Comparison of ENCODE assay signal across 1 cellular context in genomic region chr2:100563407-100564247, GRCh38.
TF ChIP-seq lines count a peak whose summit lies in the region.

No MANE protein-coding gene starts in this region.

TF ChIP-seq in HepG2, 621 proteins besides CTCF, POLR2A, EP300 and RAD21 (continued from another document and continues in another):
- TF ChIP-seq THRA (CRISPR knock-in tag; IDR thresholded peaks at IDR 0.05; ENCODE audit: borderline replicate concordance), result no peak
- TF ChIP-seq ELF4 (CRISPR knock-in tag; IDR thresholded peaks at IDR 0.05; ENCODE audit: borderline replicate concordance), result 0 out of 2 replicates have a peak, but pooled peaks have one; percentile 25
- no peak for TF ChIP-seq MXD4 (CRISPR knock-in tag; IDR thresholded peaks at IDR 0.05)
- no peak for TF ChIP-seq RXRA (CRISPR knock-in tag; IDR thresholded peaks at IDR 0.05)
- TF ChIP-seq SALL2 (CRISPR knock-in tag; IDR thresholded peaks at IDR 0.05), result no peak
- TF ChIP-seq MLLT10 (CRISPR knock-in tag; IDR thresholded peaks at IDR 0.05), result no peak
- TF ChIP-seq JUNB (CRISPR knock-in tag; IDR thresholded peaks at IDR 0.05; ENCODE audit: borderline replicate concordance), result no peak
- TF ChIP-seq RCOR2 (CRISPR knock-in tag; IDR thresholded peaks at IDR 0.05), result no peak
- TF ChIP-seq NFE2L1 (CRISPR knock-in tag; IDR thresholded peaks at IDR 0.05; ENCODE audit: borderline replicate concordance), result no peak
- TF ChIP-seq ZNF720 (CRISPR knock-in tag; IDR thresholded peaks at IDR 0.05), result no peak
- TF ChIP-seq ZNF383 (CRISPR knock-in tag; IDR thresholded peaks at IDR 0.05; ENCODE audit: borderline replicate concordance), result 0 out of 2 replicates have a peak, but pooled peaks have one; percentile 65
- TF ChIP-seq KLF16 (CRISPR knock-in tag; IDR thresholded peaks at IDR 0.05), result no peak
- 0 out of 2 replicates have a peak, but pooled peaks have one; percentile 15 for TF ChIP-seq ZNF766 (CRISPR knock-in tag; IDR thresholded peaks at IDR 0.05; ENCODE audit: borderline replicate concordance)
- TF ChIP-seq HMGA1 (CRISPR knock-in tag; conservative IDR thresholded peaks at IDR 0.05), result no peak
- TF ChIP-seq RORA (CRISPR knock-in tag; IDR thresholded peaks at IDR 0.05), result no peak
- TF ChIP-seq ZSCAN30 (CRISPR knock-in tag; IDR thresholded peaks at IDR 0.05), result no peak
- TF ChIP-seq ZBTB38 (CRISPR knock-in tag; IDR thresholded peaks at IDR 0.05), result no peak
- no peak for TF ChIP-seq FOXK1 (CRISPR knock-in tag; IDR thresholded peaks at IDR 0.05; ENCODE audit: borderline replicate concordance, low read depth)
- TF ChIP-seq, protein P1, sequence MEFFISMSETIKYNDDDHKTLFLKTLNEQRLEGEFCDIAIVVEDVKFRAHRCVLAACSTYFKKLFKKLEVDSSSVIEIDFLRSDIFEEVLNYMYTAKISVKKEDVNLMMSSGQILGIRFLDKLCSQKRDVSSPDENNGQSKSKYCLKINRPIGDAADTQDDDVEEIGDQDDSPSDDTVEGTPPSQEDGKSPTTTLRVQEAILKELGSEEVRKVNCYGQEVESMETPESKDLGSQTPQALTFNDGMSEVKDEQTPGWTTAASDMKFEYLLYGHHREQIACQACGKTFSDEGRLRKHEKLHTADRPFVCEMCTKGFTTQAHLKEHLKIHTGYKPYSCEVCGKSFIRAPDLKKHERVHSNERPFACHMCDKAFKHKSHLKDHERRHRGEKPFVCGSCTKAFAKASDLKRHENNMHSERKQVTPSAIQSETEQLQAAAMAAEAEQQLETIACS (CRISPR knock-in tag; IDR thresholded peaks at IDR 0.05), result no peak
- TF ChIP-seq ZNF33B (CRISPR knock-in tag; IDR thresholded peaks at IDR 0.05), result no peak
- no peak for TF ChIP-seq NR2C2 (CRISPR knock-in tag; IDR thresholded peaks at IDR 0.05; ENCODE audit: borderline replicate concordance)
- TF ChIP-seq ZNF430 (CRISPR knock-in tag; IDR thresholded peaks at IDR 0.05), result no peak
- no peak for TF ChIP-seq ZNF891 (CRISPR knock-in tag; IDR thresholded peaks at IDR 0.05)
- no peak for TF ChIP-seq ZMYM2 (CRISPR knock-in tag; IDR thresholded peaks at IDR 0.05)
- no peak for TF ChIP-seq ZNF768 (CRISPR knock-in tag; IDR thresholded peaks at IDR 0.05)
- TF ChIP-seq ZNF660 (CRISPR knock-in tag; IDR thresholded peaks at IDR 0.05; ENCODE audit: borderline replicate concordance, low read depth), result 0 out of 2 replicates have a peak, but pooled peaks have one; percentile 24
- TF ChIP-seq ZSCAN22 (CRISPR knock-in tag; IDR thresholded peaks at IDR 0.05), result no peak
- no peak for TF ChIP-seq ZBTB34 (CRISPR knock-in tag; IDR thresholded peaks at IDR 0.05)
- 0 out of 2 replicates have a peak, but pooled peaks have one; percentile 4 for TF ChIP-seq ZNF142 (CRISPR knock-in tag; IDR thresholded peaks at IDR 0.05)
- TF ChIP-seq PTBP1 (IDR thresholded peaks at IDR 0.05; ENCODE audit: low read depth, low read length, poor library complexity, severe bottlenecking), result no peak
- no peak for TF ChIP-seq CBX2 (IDR thresholded peaks at IDR 0.05; ENCODE audit: low read depth, low read length)
- no peak for TF ChIP-seq CBX2 (CRISPR knock-in tag; IDR thresholded peaks at IDR 0.05; ENCODE audit: low read depth)
- TF ChIP-seq, protein P2, sequence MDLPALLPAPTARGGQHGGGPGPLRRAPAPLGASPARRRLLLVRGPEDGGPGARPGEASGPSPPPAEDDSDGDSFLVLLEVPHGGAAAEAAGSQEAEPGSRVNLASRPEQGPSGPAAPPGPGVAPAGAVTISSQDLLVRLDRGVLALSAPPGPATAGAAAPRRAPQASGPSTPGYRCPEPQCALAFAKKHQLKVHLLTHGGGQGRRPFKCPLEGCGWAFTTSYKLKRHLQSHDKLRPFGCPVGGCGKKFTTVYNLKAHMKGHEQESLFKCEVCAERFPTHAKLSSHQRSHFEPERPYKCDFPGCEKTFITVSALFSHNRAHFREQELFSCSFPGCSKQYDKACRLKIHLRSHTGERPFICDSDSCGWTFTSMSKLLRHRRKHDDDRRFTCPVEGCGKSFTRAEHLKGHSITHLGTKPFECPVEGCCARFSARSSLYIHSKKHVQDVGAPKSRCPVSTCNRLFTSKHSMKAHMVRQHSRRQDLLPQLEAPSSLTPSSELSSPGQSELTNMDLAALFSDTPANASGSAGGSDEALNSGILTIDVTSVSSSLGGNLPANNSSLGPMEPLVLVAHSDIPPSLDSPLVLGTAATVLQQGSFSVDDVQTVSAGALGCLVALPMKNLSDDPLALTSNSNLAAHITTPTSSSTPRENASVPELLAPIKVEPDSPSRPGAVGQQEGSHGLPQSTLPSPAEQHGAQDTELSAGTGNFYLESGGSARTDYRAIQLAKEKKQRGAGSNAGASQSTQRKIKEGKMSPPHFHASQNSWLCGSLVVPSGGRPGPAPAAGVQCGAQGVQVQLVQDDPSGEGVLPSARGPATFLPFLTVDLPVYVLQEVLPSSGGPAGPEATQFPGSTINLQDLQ (CRISPR knock-in tag; IDR thresholded peaks at IDR 0.05), result 0 out of 2 replicates have a peak, but pooled peaks have one; percentile 21
- no peak for TF ChIP-seq ZNF12 (CRISPR knock-in tag; IDR thresholded peaks at IDR 0.05)
- no peak for TF ChIP-seq ATM (IDR thresholded peaks at IDR 0.05; ENCODE audit: borderline replicate concordance)
- TF ChIP-seq ZNF274 (CRISPR knock-in tag; IDR thresholded peaks at IDR 0.05), result no peak
- TF ChIP-seq, protein P3, sequence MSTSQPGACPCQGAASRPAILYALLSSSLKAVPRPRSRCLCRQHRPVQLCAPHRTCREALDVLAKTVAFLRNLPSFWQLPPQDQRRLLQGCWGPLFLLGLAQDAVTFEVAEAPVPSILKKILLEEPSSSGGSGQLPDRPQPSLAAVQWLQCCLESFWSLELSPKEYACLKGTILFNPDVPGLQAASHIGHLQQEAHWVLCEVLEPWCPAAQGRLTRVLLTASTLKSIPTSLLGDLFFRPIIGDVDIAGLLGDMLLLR (CRISPR knock-in tag; IDR thresholded peaks at IDR 0.05), result no peak
- TF ChIP-seq ZNF136 (CRISPR knock-in tag; IDR thresholded peaks at IDR 0.05; ENCODE audit: low read depth), result no peak
- TF ChIP-seq, protein P4, sequence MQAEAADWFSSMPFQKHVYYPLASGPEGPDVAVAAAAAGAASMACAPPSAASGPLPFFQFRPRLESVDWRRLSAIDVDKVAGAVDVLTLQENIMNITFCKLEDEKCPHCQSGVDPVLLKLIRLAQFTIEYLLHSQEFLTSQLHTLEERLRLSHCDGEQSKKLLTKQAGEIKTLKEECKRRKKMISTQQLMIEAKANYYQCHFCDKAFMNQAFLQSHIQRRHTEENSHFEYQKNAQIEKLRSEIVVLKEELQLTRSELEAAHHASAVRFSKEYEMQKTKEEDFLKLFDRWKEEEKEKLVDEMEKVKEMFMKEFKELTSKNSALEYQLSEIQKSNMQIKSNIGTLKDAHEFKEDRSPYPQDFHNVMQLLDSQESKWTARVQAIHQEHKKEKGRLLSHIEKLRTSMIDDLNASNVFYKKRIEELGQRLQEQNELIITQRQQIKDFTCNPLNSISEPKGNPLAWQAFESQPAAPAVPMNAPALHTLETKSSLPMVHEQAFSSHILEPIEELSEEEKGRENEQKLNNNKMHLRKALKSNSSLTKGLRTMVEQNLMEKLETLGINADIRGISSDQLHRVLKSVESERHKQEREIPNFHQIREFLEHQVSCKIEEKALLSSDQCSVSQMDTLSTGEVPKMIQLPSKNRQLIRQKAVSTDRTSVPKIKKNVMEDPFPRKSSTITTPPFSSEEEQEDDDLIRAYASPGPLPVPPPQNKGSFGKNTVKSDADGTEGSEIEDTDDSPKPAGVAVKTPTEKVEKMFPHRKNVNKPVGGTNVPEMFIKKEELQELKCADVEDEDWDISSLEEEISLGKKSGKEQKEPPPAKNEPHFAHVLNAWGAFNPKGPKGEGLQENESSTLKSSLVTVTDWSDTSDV (CRISPR knock-in tag; IDR thresholded peaks at IDR 0.05), result no peak
- no peak for TF ChIP-seq PLRG1 (conservative IDR thresholded peaks at IDR 0.05)
- TF ChIP-seq ZZZ3 (CRISPR knock-in tag; IDR thresholded peaks at IDR 0.05; ENCODE audit: borderline replicate concordance), result 0 out of 2 replicates have a peak, but pooled peaks have one; percentile 4
- TF ChIP-seq HOXA7 (CRISPR knock-in tag; IDR thresholded peaks at IDR 0.05), result no peak
- TF ChIP-seq ZNF775 (CRISPR knock-in tag; IDR thresholded peaks at IDR 0.05; ENCODE audit: borderline replicate concordance), result 0 out of 2 replicates have a peak, but pooled peaks have one; percentile 4
- TF ChIP-seq, protein P5, sequence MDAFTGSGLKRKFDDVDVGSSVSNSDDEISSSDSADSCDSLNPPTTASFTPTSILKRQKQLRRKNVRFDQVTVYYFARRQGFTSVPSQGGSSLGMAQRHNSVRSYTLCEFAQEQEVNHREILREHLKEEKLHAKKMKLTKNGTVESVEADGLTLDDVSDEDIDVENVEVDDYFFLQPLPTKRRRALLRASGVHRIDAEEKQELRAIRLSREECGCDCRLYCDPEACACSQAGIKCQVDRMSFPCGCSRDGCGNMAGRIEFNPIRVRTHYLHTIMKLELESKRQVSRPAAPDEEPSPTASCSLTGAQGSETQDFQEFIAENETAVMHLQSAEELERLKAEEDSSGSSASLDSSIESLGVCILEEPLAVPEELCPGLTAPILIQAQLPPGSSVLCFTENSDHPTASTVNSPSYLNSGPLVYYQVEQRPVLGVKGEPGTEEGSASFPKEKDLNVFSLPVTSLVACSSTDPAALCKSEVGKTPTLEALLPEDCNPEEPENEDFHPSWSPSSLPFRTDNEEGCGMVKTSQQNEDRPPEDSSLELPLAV (CRISPR knock-in tag; conservative IDR thresholded peaks at IDR 0.05; ENCODE audit: low read depth), result no peak
- TF ChIP-seq ZBTB37 (CRISPR knock-in tag; IDR thresholded peaks at IDR 0.05), result no peak
- peak; percentile 20; the same call in 1 of the 2 replicates for TF ChIP-seq ZBTB7A (CRISPR knock-in tag; IDR thresholded peaks at IDR 0.05)
- no peak for TF ChIP-seq PAWR (CRISPR knock-in tag; IDR thresholded peaks at IDR 0.05; ENCODE audit: borderline replicate concordance)
- TF ChIP-seq CREB1 (IDR thresholded peaks at IDR 0.05), result no peak
- TF ChIP-seq CREB1 (CRISPR knock-in tag; IDR thresholded peaks at IDR 0.05), result no peak
